Comparison of ENCODE assay signal across 15 cellular contexts in genomic region chr11:1744137-1744878, GRCh38. TPM values are rescaled to one million over a fixed set of nuclear protein-coding genes. Genes with fewer than 3 reads are reported as not detected.
DNase-seq lines count a peak whose midpoint lies in the region; ATAC-seq and TF ChIP-seq lines count a peak whose summit lies in the region.
"Had no signal": no experiment of that assay in that cellular context is flagged by ENCODE, and none has a peak within 500 bp of the region (broad histone marks: within the 10 kb centered on the region; RNA-seq: fewer than 3 reads in every experiment).

No MANE protein-coding gene starts in this region.

- no peak for TF ChIP-seq CTCF in spleen (IDR thresholded peaks at IDR 0.05 in 8 of 11, conservative IDR thresholded peaks at IDR 0.05 in 3 of 11)

- no peak for TF ChIP-seq POLR2A in spleen (IDR thresholded peaks at IDR 0.05)

- H3K4me1 ChIP-seq in right cardiac atrium (ENCODE audit: control insufficient read depth, insufficient read depth, low read length) (no peaks in the 10 kb centered on the region), spleen (peaks cover 10 to 56% (median 43%) of the 10 kb centered on the region in 6 donors)

- H3K36me3 ChIP-seq in spleen: peaks cover 0 to 18% (median 0%) of the 10 kb centered on the region in 6 donors
- no peaks in the 10 kb centered on the region for H3K36me3 ChIP-seq in H7 (replicated peaks; ENCODE audit: control insufficient read depth, insufficient read depth, low read length)
- H3K36me3 ChIP-seq: SJSA1 had no signal

- H3K27ac ChIP-seq in right cardiac atrium (ENCODE audit: low read length) (no peak overlapping the region), spleen (peak overlapping the region in 5 of 8 donors; percentile 8 to 55 (median 41))
- H3K27ac ChIP-seq: C4-2B, SJSA1 had no signal

- WGBS in right cardiac atrium: 48% methylated on average over 21 of the region's 21 CpGs
- 62 to 78% (median 74%) methylated on average over 20 to 21 of the region's 21 CpGs for WGBS in spleen, 5 donors

- DNase-seq in M059J (ENCODE audit: low read depth): peak; percentile 21
- DNase-seq in cerebellum (ENCODE audit: low spot score): peak; percentile 56
- peak in 1 of 3 donors; percentile 58 for DNase-seq in right cardiac atrium
- peak; percentile 80 for DNase-seq in spleen
- DNase-seq in H7: no peak
- no peak for DNase-seq in activated T-cell treated with anti-CD3 and anti-CD28 coated beads for 4 hours
- DNase-seq in activated effector memory CD4-positive, alpha-beta T cell treated with Interleukin-2 at 50 U/mL for 16 hours: no peak
- no peak for DNase-seq in activated CD4-positive, CD25-positive, alpha-beta regulatory T cell (lab: John Stamatoyannopoulos, UW)
- DNase-seq: EL; NCI-H2171 treated with DMSO at 0.1 percent for 48 hours; NK-92 treated with Interleukin-12 subunit alpha and Interleukin-12 subunit beta, amount 100 ng/mL, for 24 hours had no signal

- H3K4me3 ChIP-seq in right cardiac atrium (ENCODE audit: low read length) (no peak overlapping the region), spleen (no peak overlapping the region), H7 (ENCODE audit: insufficient read depth, low read depth, low read length) (no peak overlapping the region)
- H3K4me3 ChIP-seq: SJSA1 had no signal

- ATAC-seq in right cardiac atrium: peak; percentile 17 to 27

- intact Hi-C loops in right cardiac atrium (cut with DNase I) (no loop called here), spleen (cut with DNase I; ENCODE audit: low total_unique reads) (no loop called here)

- H3K27me3 ChIP-seq in right cardiac atrium (ENCODE audit: control insufficient read depth, insufficient read depth) (no peaks in the 10 kb centered on the region), spleen (replicated peaks in 1 of 7) (peaks cover 0 to 16% (median 11%) of the 10 kb centered on the region in 7 donors), H7 (ENCODE audit: control insufficient read depth, insufficient read depth, low read length) (peaks cover 16% of the 10 kb centered on the region)

- H3K9me3 ChIP-seq in right cardiac atrium (ENCODE audit: control insufficient read depth, low read length) (no peaks in the 10 kb centered on the region), spleen (no peaks in the 10 kb centered on the region)
- H3K9me3 ChIP-seq: SJSA1 had no signal

RNA-seq across cellular contexts. Expression of gene IFITM10, which starts 6.1 kb away (rescaled TPM):
- 2.7 and 11.4 TPM in 2 replicates for total RNA-seq in M059J (2014; rRNA removed; shearing (Covaris generic))
- 4.5 TPM for total RNA-seq in cerebellum
- total RNA-seq in right cardiac atrium: 1 to 10 TPM in 1 of 4 donors, under 1 TPM in 3; 0.48 to 1.0 (median 0.59) TPM
- polyA plus RNA-seq in right cardiac atrium: 0.25 TPM
- total RNA-seq in spleen: 10 to 100 TPM in 2 of 7 donors, 1 to 10 TPM in 5; 6.7 to 41.6 (median 8.2) TPM
- polyA plus RNA-seq in spleen: 1 to 10 TPM in 2 of 3 donors, under 1 TPM in 1; 0.80 to 6.9 (median 2.4) TPM
- 0.42 and 0.74 TPM in 2 replicates for total RNA-seq in H7 (2014; rRNA removed; shearing (Covaris generic))

RNA-seq across cellular contexts. Expression of gene CTSD, which starts 19.4 kb away (rescaled TPM):
- total RNA-seq in M059J (2014; rRNA removed; shearing (Covaris generic)): 974 and 1,095 TPM in 2 replicates
- 24.1 TPM for total RNA-seq in cerebellum
- total RNA-seq in right cardiac atrium: 100 to 1,000 TPM; 674 to 717 (median 700) TPM
- polyA plus RNA-seq in right cardiac atrium: 748 TPM
- 1,000 to 10,000 TPM in 2 of 7 donors, 100 to 1,000 TPM in 5; 653 to 1,234 (median 749) TPM for total RNA-seq in spleen
- polyA plus RNA-seq in spleen: 1,000 to 10,000 TPM in 1 of 3 donors, 100 to 1,000 TPM in 2; 289 to 1,120 (median 418) TPM
- total RNA-seq in H7 (2014; rRNA removed; shearing (Covaris generic)): 177 and 235 TPM in 2 replicates

RNA-seq across cellular contexts. Expression of gene KRTAP5-6, which starts 47.3 kb away (rescaled TPM):
- total RNA-seq in M059J (2014; rRNA removed; shearing (Covaris generic)): not detected in 2 replicates
- not detected for total RNA-seq in cerebellum
- total RNA-seq in right cardiac atrium: not detected
- polyA plus RNA-seq in right cardiac atrium: not detected
- not detected for total RNA-seq in spleen
- not detected for polyA plus RNA-seq in spleen
- total RNA-seq in H7 (2014; rRNA removed; shearing (Covaris generic)): not detected in 2 replicates
- total RNA-seq: fibroblast of lung, omental fat pad, SJSA1 had no signal
- polyA plus RNA-seq: fibroblast of lung had no signal

Comparison
In these comparisons a context has a peak if more than half of its experiments do, and no peak if none do; other contexts are left out.
1. DNase-seq: peak in M059J (single experiment), cerebellum (single experiment) and spleen (single experiment); none in H7 (single experiment), activated T-cell treated with anti-CD3 and anti-CD28 coated beads for 4 hours (single experiment), activated effector memory CD4-positive, alpha-beta T cell treated with Interleukin-2 at 50 U/mL for 16 hours (single experiment) and activated CD4-positive, CD25-positive, alpha-beta regulatory T cell (0 of 4).